ENCODE assay signal across 24 cellular contexts in genomic region chr5:32571128-32571527, GRCh38.
"Had no signal": no experiment of that assay in that cellular context is flagged by ENCODE, and none has a peak within 500 bp of the region (broad histone marks: within the 10 kb centered on the region; RNA-seq: fewer than 3 reads in every experiment).

No MANE protein-coding gene starts in this region.

- ATAC-seq: esophagus mucosa; gastrocnemius medialis; heart right ventricle; mucosa of descending colon; naive thymus-derived CD8-positive, alpha-beta T cell; psoas muscle; right lobe of liver; stimulated activated effector memory CD8-positive, alpha-beta T cell treated with anti-CD3 and anti-CD28 coated beads, Interleukin-12 subunit alpha, Interleukin-12 subunit beta, amount 100 ng/mL, for 72 hours; stimulated activated naive CD8-positive, alpha-beta T cell treated with anti-CD3 and anti-CD28 coated beads, Interleukin-15, Interleukin-2, amounts not matched to agents 100 U/mL and 50 U/mL, for 24 hours had no signal

- H3K36me3 ChIP-seq: gastrocnemius medialis, heart right ventricle, neutrophil, right lobe of liver, suprapubic skin, thyroid gland had no signal

- H3K27me3 Mint-ChIP-seq: type B pancreatic cell had no signal

- H3K9me3 ChIP-seq: gastrocnemius medialis, mucosa of descending colon, neutrophil, psoas muscle, right lobe of liver, suprapubic skin, thyroid gland had no signal

- H3K4me3 ChIP-seq: dorsolateral prefrontal cortex, gastrocnemius medialis, heart right ventricle, mucosa of descending colon, psoas muscle, right lobe of liver, suprapubic skin, thyroid gland had no signal

- H3K27ac ChIP-seq: dorsolateral prefrontal cortex, gastrocnemius medialis, heart right ventricle, neutrophil, psoas muscle, right lobe of liver, suprapubic skin, thyroid gland had no signal

- H3K27ac Mint-ChIP-seq: naive thymus-derived CD8-positive, alpha-beta T cell; stimulated activated effector memory CD8-positive, alpha-beta T cell treated with anti-CD3 and anti-CD28 coated beads, Interleukin-12 subunit alpha, Interleukin-12 subunit beta, amount 100 ng/mL, for 72 hours; type B pancreatic cell had no signal

- FAIRE-seq: endometrium, islet of Langerhans, urothelium cell line had no signal

- H3K4me1 ChIP-seq: gastrocnemius medialis, heart right ventricle, psoas muscle, suprapubic skin, thyroid gland had no signal

- H3K36me3 Mint-ChIP-seq: type B pancreatic cell had no signal

- H3K4me3 Mint-ChIP-seq: naive thymus-derived CD8-positive, alpha-beta T cell; stimulated activated effector memory CD8-positive, alpha-beta T cell treated with anti-CD3 and anti-CD28 coated beads, Interleukin-12 subunit alpha, Interleukin-12 subunit beta, amount 100 ng/mL, for 72 hours; type B pancreatic cell had no signal

- H3K27me3 ChIP-seq: dorsolateral prefrontal cortex, gastrocnemius medialis, heart right ventricle, right lobe of liver, suprapubic skin, thyroid gland had no signal

- H3K9me3 Mint-ChIP-seq: naive thymus-derived CD8-positive, alpha-beta T cell; stimulated activated effector memory CD8-positive, alpha-beta T cell treated with anti-CD3 and anti-CD28 coated beads, Interleukin-12 subunit alpha, Interleukin-12 subunit beta, amount 100 ng/mL, for 72 hours; type B pancreatic cell had no signal

- DNase-seq: dorsolateral prefrontal cortex; effector CD8-positive, alpha-beta T cell; gastrocnemius medialis; heart right ventricle; hypothalamus; kidney glomerular epithelial cell; mammary epithelial cell; mucosa of descending colon; naive thymus-derived CD8-positive, alpha-beta T cell; psoas muscle; retina; right lobe of liver; stimulated activated CD4-positive, alpha-beta T cell treated with anti-CD3 and anti-CD28 coated beads, Interleukin-4, amount 100 ng/mL, for 1 hour; stimulated activated CD8-positive, alpha-beta memory T cell treated with anti-CD3 and anti-CD28 coated beads, Interleukin-4, amount 100 ng/mL, for 48 hours; stimulated activated naive CD8-positive, alpha-beta T cell treated with anti-CD3 and anti-CD28 coated beads, Interleukin-15, Interleukin-2, amounts not matched to agents 100 U/mL and 50 U/mL, for 24 hours; thyroid gland had no signal
